In the genomic region with DNA sequence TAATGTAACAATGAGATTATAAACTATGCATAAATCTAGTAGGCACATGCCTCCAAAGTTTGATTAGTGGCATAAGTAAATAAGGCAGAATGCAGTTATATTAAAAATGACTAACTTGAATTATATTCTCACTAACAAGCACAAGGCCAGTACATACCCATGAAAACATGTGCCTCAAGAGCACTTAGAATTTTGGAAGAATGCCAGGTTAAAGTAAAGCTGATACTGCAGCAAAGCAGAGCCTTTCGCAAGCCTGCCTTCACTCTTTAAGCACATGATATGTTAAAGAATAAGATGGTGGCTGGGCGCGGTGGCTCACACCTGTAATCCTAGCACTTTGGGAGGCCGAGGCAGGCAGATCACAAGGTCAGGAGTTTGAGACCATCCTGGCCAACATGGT, we compare ENCODE assay signal across 13 cellular contexts. TPM values are rescaled to one million over a fixed set of nuclear protein-coding genes. Genes with fewer than 3 reads are reported as not detected.
DNase-seq lines count a peak whose midpoint lies in the region; ATAC-seq and TF ChIP-seq lines count a peak whose summit lies in the region.
"Had no signal": no experiment of that assay in that cellular context is flagged by ENCODE, and none has a peak within 500 bp of the region (broad histone marks: within the 10 kb centered on the region; RNA-seq: fewer than 3 reads in every experiment).

No MANE protein-coding gene starts in this region.

- H3K4me3 ChIP-seq in choroid plexus epithelial cell (ENCODE audit: low read depth, low read length): no peak overlapping the region
- no peak overlapping the region for H3K4me3 ChIP-seq in skeletal muscle cell (ENCODE audit: low read depth, low read length)
- H3K4me3 ChIP-seq in transverse colon: no peak overlapping the region

- H3K4me1 ChIP-seq in transverse colon: peaks cover 0 to 13% (median 0%) of the 10 kb centered on the region in 4 donors

- in situ Hi-C loops in transverse colon (cut with MboI; ENCODE audit: low pct_ligation_motif_present in 1 of 4, low pct_unique_long_range_greater_than_20kb in 1 of 4, low sequenced_read_pairs in 3 of 4): loop anchor here in 3 of 4 donors (10.0 to 25.0 kb wide), 2 partner anchors 302 to 309 kb away; a partner anchor contains a TSS

- no peaks in the 10 kb centered on the region for H3K36me3 ChIP-seq in transverse colon

- TF ChIP-seq EP300 in transverse colon (IDR thresholded peaks at IDR 0.05; ENCODE audit: low read depth): no peak

- ATAC-seq in HG03439 (IDR thresholded peaks at IDR 0.05; ENCODE audit: unreplicated experiment) (no peak), GM18517 (IDR thresholded peaks at IDR 0.05; ENCODE audit: unreplicated experiment) (no peak)

- DNase-seq in NCI-H82 (lab: John Stamatoyannopoulos, UW): peak; percentile 55
- no peak for DNase-seq in NCI-H82 treated with DMSO at 0.1 percent for 48 hours (lab: John Stamatoyannopoulos, UW; ENCODE audit: unreplicated experiment)
- DNase-seq in NCI-H345 treated with DMSO at 0.1 percent for 48 hours (lab: John Stamatoyannopoulos, UW; ENCODE audit: unreplicated experiment): peak; percentile 55
- DNase-seq in choroid plexus epithelial cell (ENCODE audit: low read depth): peak; percentile 79
- peak; percentile 39 for DNase-seq in skeletal muscle cell (ENCODE audit: low read depth)
- no peak for DNase-seq in transverse colon
- DNase-seq: activated CD4-positive, alpha-beta memory T cell treated with anti-CD3 and anti-CD28 coated beads, Interleukin-2, amount 10 ng/mL, durations not matched to agents 7 days and 5 days; activated effector memory CD4-positive, alpha-beta T cell treated with Interleukin-2 at 50 U/mL for 16 hours; H9; kidney; T-helper 9 cell had no signal

- peaks cover 4% of the 10 kb centered on the region for H3K27me3 ChIP-seq in transverse colon

- no peak overlapping the region for H3K27ac ChIP-seq in transverse colon

- no peak for TF ChIP-seq POLR2A in transverse colon (IDR thresholded peaks at IDR 0.05)

- TF ChIP-seq CTCF in choroid plexus epithelial cell (conservative IDR thresholded peaks at IDR 0.05; ENCODE audit: low read depth, low read length) (no peak), transverse colon (IDR thresholded peaks at IDR 0.05) (no peak)

- WGBS in transverse colon (ENCODE audit: low coverage in 1 of 2), 2 donors: 69 to 83% methylated on average over 4 of the region's 4 CpGs

- no peaks in the 10 kb centered on the region for H3K9me3 ChIP-seq in transverse colon

- intact Hi-C loops in transverse colon (cut with DNase I; ENCODE audit: low total_unique reads): no loop called here

RNA-seq across cellular contexts. Expression of a gene that starts 49.0 kb away (rescaled TPM):
- 10 to 100 TPM in 1 of 4 donors, 1 to 10 TPM in 3; 3.3 to 17.5 (median 4.3) TPM for total RNA-seq in transverse colon
- total RNA-seq: activated CD4-positive, alpha-beta memory T cell treated with anti-CD3 and anti-CD28 coated beads, Interleukin-2, amount 10 ng/mL, durations not matched to agents 7 days and 5 days; H9 had no signal

Comparison
In these comparisons a context has a peak if more than half of its experiments do, and no peak if none do; other contexts are left out.
1. DNase-seq: peak in NCI-H82 (single experiment), NCI-H345 treated with DMSO at 0.1 percent for 48 hours (single experiment), choroid plexus epithelial cell (single experiment) and skeletal muscle cell (single experiment); none in NCI-H82 treated with DMSO at 0.1 percent for 48 hours (single experiment) and transverse colon (single experiment).